2 cellular contexts compared by ENCODE assay signal in the genomic region with DNA sequence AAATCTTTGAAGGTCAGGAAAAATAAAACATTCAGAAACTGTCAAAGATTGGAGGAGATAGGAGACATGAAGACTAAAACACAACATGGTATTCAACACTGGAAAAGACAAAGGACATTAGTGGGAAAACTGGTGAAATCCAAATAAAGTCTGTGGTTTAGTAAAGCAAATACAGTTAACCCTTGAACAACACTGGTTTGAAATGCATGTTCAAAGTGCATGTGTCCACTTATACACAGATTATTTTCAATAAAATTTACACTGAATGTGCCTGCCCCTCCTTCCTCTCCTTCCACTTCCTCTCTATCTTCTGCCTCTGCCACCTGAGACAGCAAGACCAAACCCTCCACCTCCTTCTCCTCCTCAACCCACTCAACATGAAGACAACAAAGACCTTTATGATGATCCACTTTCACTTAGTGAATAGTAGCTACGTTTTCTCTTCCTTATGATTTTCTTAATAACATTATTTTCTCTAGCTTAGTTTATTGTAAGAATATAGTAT.
TF ChIP-seq lines count a peak whose summit lies in the region.

No MANE protein-coding gene starts in this region.

TF ChIP-seq in GM12891, 5 proteins besides CTCF, POLR2A, EP300 and RAD21:
- TF ChIP-seq POLR2AphosphoS5 (IDR thresholded peaks at IDR 0.05; ENCODE audit: low read depth, low read length) (no peak), TAF1 (IDR thresholded peaks at IDR 0.05; ENCODE audit: low read depth, low read length) (no peak), PAX5 (IDR thresholded peaks at IDR 0.05; ENCODE audit: insufficient read depth, low read length, severe bottlenecking) (no peak), SPI1 (IDR thresholded peaks at IDR 0.05; ENCODE audit: low read depth, low read length) (peak; percentile 72), POU2F2 (IDR thresholded peaks at IDR 0.05; ENCODE audit: low read depth, low read length) (no peak)

TF ChIP-seq in K562, 482 proteins besides CTCF, POLR2A, EP300 and RAD21:
- TF ChIP-seq, protein P1, sequence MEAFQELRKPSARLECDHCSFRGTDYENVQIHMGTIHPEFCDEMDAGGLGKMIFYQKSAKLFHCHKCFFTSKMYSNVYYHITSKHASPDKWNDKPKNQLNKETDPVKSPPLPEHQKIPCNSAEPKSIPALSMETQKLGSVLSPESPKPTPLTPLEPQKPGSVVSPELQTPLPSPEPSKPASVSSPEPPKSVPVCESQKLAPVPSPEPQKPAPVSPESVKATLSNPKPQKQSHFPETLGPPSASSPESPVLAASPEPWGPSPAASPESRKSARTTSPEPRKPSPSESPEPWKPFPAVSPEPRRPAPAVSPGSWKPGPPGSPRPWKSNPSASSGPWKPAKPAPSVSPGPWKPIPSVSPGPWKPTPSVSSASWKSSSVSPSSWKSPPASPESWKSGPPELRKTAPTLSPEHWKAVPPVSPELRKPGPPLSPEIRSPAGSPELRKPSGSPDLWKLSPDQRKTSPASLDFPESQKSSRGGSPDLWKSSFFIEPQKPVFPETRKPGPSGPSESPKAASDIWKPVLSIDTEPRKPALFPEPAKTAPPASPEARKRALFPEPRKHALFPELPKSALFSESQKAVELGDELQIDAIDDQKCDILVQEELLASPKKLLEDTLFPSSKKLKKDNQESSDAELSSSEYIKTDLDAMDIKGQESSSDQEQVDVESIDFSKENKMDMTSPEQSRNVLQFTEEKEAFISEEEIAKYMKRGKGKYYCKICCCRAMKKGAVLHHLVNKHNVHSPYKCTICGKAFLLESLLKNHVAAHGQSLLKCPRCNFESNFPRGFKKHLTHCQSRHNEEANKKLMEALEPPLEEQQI (IDR thresholded peaks at IDR 0.05), result no peak
- TF ChIP-seq SPI1 (IDR thresholded peaks at IDR 0.05; ENCODE audit: borderline replicate concordance, low read depth, low read length), result peak; percentile 63; the same call in 1 of the 2 replicates
- TF ChIP-seq ZNF280B (CRISPR knock-in tag; IDR thresholded peaks at IDR 0.05), result no peak
- no peak for TF ChIP-seq FIP1L1 (IDR thresholded peaks at IDR 0.05; ENCODE audit: low read depth, low read length, poor library complexity, severe bottlenecking)
- no peak for TF ChIP-seq CREBBP (IDR thresholded peaks at IDR 0.05; ENCODE audit: low read depth, low read length)
- TF ChIP-seq MNT (conservative IDR thresholded peaks at IDR 0.05), result no peak
